In the genomic region with DNA sequence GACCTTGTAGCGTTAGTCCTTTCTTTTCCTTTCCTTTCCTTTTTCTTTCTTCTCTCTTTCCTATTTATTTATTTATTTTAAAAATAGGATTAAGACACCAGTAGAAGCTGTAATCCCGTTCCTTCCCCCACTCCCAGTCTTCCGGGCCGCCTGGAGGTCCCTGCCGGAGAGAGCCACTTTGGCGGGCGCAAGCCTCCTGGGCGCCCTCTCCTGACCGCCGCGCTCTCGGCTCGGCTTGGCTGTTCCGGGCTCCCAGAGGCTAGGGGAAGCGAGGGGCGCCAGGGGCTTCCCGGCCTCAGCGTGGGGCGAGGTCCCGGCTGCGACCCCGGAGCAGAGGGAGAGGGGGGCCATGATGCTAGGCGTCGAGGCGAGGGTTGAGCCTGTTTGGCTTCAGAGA, we compare ENCODE assay signal across 11 cellular contexts. TPM values are rescaled to one million over a fixed set of nuclear protein-coding genes. Genes with fewer than 3 reads are reported as not detected.
DNase-seq lines count a peak whose midpoint lies in the region; ATAC-seq, FAIRE-seq and TF ChIP-seq lines count a peak whose summit lies in the region.
"Had no signal": no experiment of that assay in that cellular context is flagged by ENCODE, and none has a peak within 500 bp of the region (broad histone marks: within the 10 kb centered on the region; RNA-seq: fewer than 3 reads in every experiment).

No MANE protein-coding gene starts in this region.

- WGBS in liver, result 53% methylated on average over 25 of the region's 25 CpGs
- 93% methylated on average over 25 of the region's 25 CpGs for WGBS in HepG2 (ENCODE audit: low lambda C conversion rate)

- ATAC-seq in HepG2, result no peak
- ATAC-seq in HG02885 (IDR thresholded peaks at IDR 0.05; ENCODE audit: poor library complexity, unreplicated experiment), result no peak

- H3K36me3 ChIP-seq in liver (ENCODE audit: control insufficient read depth in 4 of 4, insufficient read depth in 3 of 4, low read depth in 1 of 4, low read length in 3 of 4) (peaks cover 0 to 8% (median 0%) of the 10 kb centered on the region in 4 donors), HepG2 (replicated peaks in 1 of 2; ENCODE audit: control insufficient read depth in 1 of 2, insufficient read depth in 2 of 2, low read length in 2 of 2) (no peaks in the 10 kb centered on the region; a peak in 1 of 5 replicates), cardiac muscle cell (peaks cover 34% of the 10 kb centered on the region)

- H3K4me2 ChIP-seq in HepG2 (ENCODE audit: low read depth, low read length), result no peak overlapping the region

- POLR2A ChIA-PET in HepG2 (lab: Yijun Ruan, JAX), result no interaction called here

- H3K4me1 ChIP-seq in liver (ENCODE audit: control insufficient read depth in 4 of 4, insufficient read depth in 4 of 4, low read length in 3 of 4), result no peaks in the 10 kb centered on the region
- no peaks in the 10 kb centered on the region for H3K4me1 ChIP-seq in HepG2 (ENCODE audit: insufficient read depth, low read length)
- peaks cover 58% of the 10 kb centered on the region for H3K4me1 ChIP-seq in cardiac muscle cell (ENCODE audit: low read depth)

- H3K27me3 Mint-ChIP-seq in neural crest cell (ENCODE audit: low read depth), result peaks cover 62% of the 10 kb centered on the region

- H3K27ac Mint-ChIP-seq in neural crest cell (ENCODE audit: unreplicated experiment), result peak overlapping the region; percentile 77

- CTCF ChIA-PET in HepG2 (lab: Yijun Ruan, JAX; ENCODE audit: low intra/inter-chr PET ratio, low total read pairs), result no interaction called here

- FAIRE-seq in HepG2 (lab: Jason Lieb, UNC), result no peak

- H3K9me3 Mint-ChIP-seq in neural crest cell, result no peaks in the 10 kb centered on the region

- TF ChIP-seq RAD21 in liver (IDR thresholded peaks at IDR 0.05) (no peak), HepG2 (CRISPR knock-in tag; IDR thresholded peaks at IDR 0.05) (no peak)

- no peak overlapping the region for H2AFZ ChIP-seq in HepG2 (ENCODE audit: low read length)

- DNase-seq in HepG2 (ENCODE audit: low spot score) (no peak), cardiac muscle cell (ENCODE audit: low read depth in 1 of 2, low spot score in 1 of 2) (peak in 1 of 2 donors; percentile 74), neural crest cell (ENCODE audit: low read depth, low spot score) (no peak), A172 (ENCODE audit: low spot score) (no peak), cerebellum (ENCODE audit: low spot score) (no peak)
- no peak for DNase-seq in activated T-cell treated with anti-CD3 and anti-CD28 coated beads, Interleukin-2, amount 50 U/mL, for 48 hours
- DNase-seq: activated T-cell treated with anti-CD3 and anti-CD28 coated beads, Interleukin-2, amount 50 U/mL, for 1 hour; SHP77 treated with DMSO at 0.1 percent for 48 hours; stimulated activated CD4-positive, alpha-beta T cell treated with anti-CD3 and anti-CD28 coated beads, Interleukin-4, amount 100 ng/mL, for 1 hour had no signal

- no peaks in the 10 kb centered on the region for H3K9me3 ChIP-seq in liver (ENCODE audit: control insufficient read depth in 4 of 4, low read length in 3 of 4)
- no peaks in the 10 kb centered on the region for H3K9me3 ChIP-seq in HepG2 (ENCODE audit: low read length)
- no peaks in the 10 kb centered on the region for H3K9me3 ChIP-seq in cardiac muscle cell (ENCODE audit: low read depth)

- BruUV-seq in HepG2 (replicated peaks; lab: Mats Ljungman, UMichigan), result no TSS peak

- peak overlapping the region; percentile 62 to 71 for H3K27ac ChIP-seq in liver (ENCODE audit: low read depth in 1 of 2, low read length in 2 of 2)
- H3K27ac ChIP-seq in HepG2 (ENCODE audit: extremely low read length, insufficient read depth, low read length), result no peak overlapping the region
- peak overlapping the region; percentile 99 for H3K27ac ChIP-seq in cardiac muscle cell

- H4K20me1 ChIP-seq in HepG2 (ENCODE audit: insufficient read depth, low read length), result no peaks in the 10 kb centered on the region

- H3K4me1 Mint-ChIP-seq in neural crest cell, result peaks cover 60% of the 10 kb centered on the region

- H3K4me3 ChIP-seq in liver (ENCODE audit: low read depth in 1 of 3, low read length in 3 of 3) (peak overlapping the region in 1 of 3 donors; percentile 33), HepG2 (replicated peaks in 1 of 3; ENCODE audit: insufficient read depth in 1 of 3, low read depth in 2 of 3, low read length in 3 of 3) (no peak overlapping the region), cardiac muscle cell (peak overlapping the region; percentile 94)

- no peak overlapping the region for H3K9ac ChIP-seq in liver (ENCODE audit: low read depth in 1 of 2, low read length in 2 of 2)
- H3K9ac ChIP-seq in HepG2 (ENCODE audit: insufficient read depth, low read depth, low read length), result no peak overlapping the region

- no peak for TF ChIP-seq POLR2A in HepG2 (IDR thresholded peaks at IDR 0.05; ENCODE audit: insufficient read depth in 1 of 2, low read depth in 2 of 2, low read length in 2 of 2)

- no peaks in the 10 kb centered on the region for H3K79me2 ChIP-seq in HepG2 (ENCODE audit: insufficient read depth, low read length)

- in situ Hi-C loops in HepG2 (cut with HindIII; ENCODE audit: extremely low pct_ligation_motif_present, low pct_unique_long_range_greater_than_20kb), result loop anchor here (25.0 kb wide), 4 partner anchors 767 to 1592 kb away; no protein-coding TSS in a partner anchor

- intact Hi-C loops in HepG2 (cut with micrococcal nuclease; ENCODE audit: unreplicated experiment), result no loop called here

- peaks cover 16% of the 10 kb centered on the region for H3K36me3 Mint-ChIP-seq in neural crest cell (ENCODE audit: low read depth)

- no peak for TF ChIP-seq EP300 in HepG2 (IDR thresholded peaks at IDR 0.05; ENCODE audit: low read depth in 2 of 2, low read length in 2 of 2)
- no peak for TF ChIP-seq EP300 in HepG2 (CRISPR knock-in tag; IDR thresholded peaks at IDR 0.05; ENCODE audit: borderline replicate concordance)

- no peak for TF ChIP-seq CTCF in liver (IDR thresholded peaks at IDR 0.05; ENCODE audit: low read depth, low read length, missing input control)
- TF ChIP-seq CTCF in HepG2 (CRISPR knock-in tag; IDR thresholded peaks at IDR 0.05), result no peak
- TF ChIP-seq CTCF in cardiac muscle cell (IDR thresholded peaks at IDR 0.05; ENCODE audit: low read depth, low read length), result peak; percentile 13
- TF ChIP-seq CTCF in neural crest cell (conservative IDR thresholded peaks at IDR 0.05), result peak; percentile 25

- H3K27me3 ChIP-seq in liver (ENCODE audit: control insufficient read depth in 4 of 4, insufficient read depth in 4 of 4, low read length in 3 of 4), result no peaks in the 10 kb centered on the region
- no peaks in the 10 kb centered on the region for H3K27me3 ChIP-seq in HepG2 (ENCODE audit: control insufficient read depth in 1 of 2, insufficient read depth in 2 of 2, low read length in 2 of 2)
- no peaks in the 10 kb centered on the region for H3K27me3 ChIP-seq in cardiac muscle cell

- H3K4me3 Mint-ChIP-seq in neural crest cell, result peak overlapping the region; percentile 80

TF ChIP-seq in liver, 16 proteins besides CTCF, POLR2A, EP300 and RAD21 (continues in another document):
- no peak for TF ChIP-seq RXRA (IDR thresholded peaks at IDR 0.05)
- TF ChIP-seq EGR1 (IDR thresholded peaks at IDR 0.05; ENCODE audit: low read depth in 2 of 2), result no peak

TF ChIP-seq in HepG2, 621 proteins besides CTCF, POLR2A, EP300 and RAD21 (continues in another document):
- TF ChIP-seq, protein P1, sequence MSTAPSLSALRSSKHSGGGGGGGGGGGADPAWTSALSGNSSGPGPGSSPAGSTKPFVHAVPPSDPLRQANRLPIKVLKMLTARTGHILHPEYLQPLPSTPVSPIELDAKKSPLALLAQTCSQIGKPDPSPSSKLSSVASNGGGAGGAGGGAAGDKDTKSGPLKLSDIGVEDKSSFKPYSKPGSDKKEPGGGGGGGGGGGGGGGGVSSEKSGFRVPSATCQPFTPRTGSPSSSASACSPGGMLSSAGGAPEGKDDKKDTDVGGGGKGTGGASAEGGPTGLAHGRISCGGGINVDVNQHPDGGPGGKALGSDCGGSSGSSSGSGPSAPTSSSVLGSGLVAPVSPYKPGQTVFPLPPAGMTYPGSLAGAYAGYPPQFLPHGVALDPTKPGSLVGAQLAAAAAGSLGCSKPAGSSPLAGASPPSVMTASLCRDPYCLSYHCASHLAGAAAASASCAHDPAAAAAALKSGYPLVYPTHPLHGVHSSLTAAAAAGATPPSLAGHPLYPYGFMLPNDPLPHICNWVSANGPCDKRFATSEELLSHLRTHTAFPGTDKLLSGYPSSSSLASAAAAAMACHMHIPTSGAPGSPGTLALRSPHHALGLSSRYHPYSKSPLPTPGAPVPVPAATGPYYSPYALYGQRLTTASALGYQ (CRISPR knock-in tag; IDR thresholded peaks at IDR 0.05), result no peak
- TF ChIP-seq CC2D1A (CRISPR knock-in tag; IDR thresholded peaks at IDR 0.05) (no peak), NR2F1 (CRISPR knock-in tag; IDR thresholded peaks at IDR 0.05) (no peak)

RNA-seq across cellular contexts. Expression of a gene that starts 10.9 kb away (rescaled TPM):
- 1 to 10 TPM; 6.3 to 8.6 TPM for total RNA-seq in liver
- 1 to 10 TPM; 1.6 to 4.7 TPM for polyA plus RNA-seq in liver
- total RNA-seq in HepG2 (2016; rRNA removed; fragmentation: Illumina TruSeq; extraction: Trizol), result 4.5 and 6.0 TPM in 2 replicates
- 0.88 and 1.3 TPM in 2 replicates for total RNA-seq in HepG2 (2016; cell fraction: cytosol; rRNA removed; fragmentation: Illumina TruSeq; extraction: Trizol; ENCODE audit: low read depth)
- 4.4 and 6.6 TPM in 2 replicates for total RNA-seq in HepG2 (2016; cell fraction: insoluble cytoplasmic fraction; rRNA removed; fragmentation: Illumina TruSeq; extraction: Trizol)
- 2.1 and 4.3 TPM in 2 replicates for total RNA-seq in HepG2 (2016; cell fraction: membrane; rRNA removed; fragmentation: Illumina TruSeq; extraction: Trizol)
- total RNA-seq in HepG2 (2016; cell fraction: nucleus; rRNA removed; fragmentation: Illumina TruSeq; extraction: Trizol), result 11.1 and 12.8 TPM in 2 replicates
- 2.6 and 3.8 TPM in 2 replicates for polyA plus RNA-seq in HepG2 (2011; rRNA removed)
- 1.2 and 2.1 TPM in 2 replicates for polyA plus RNA-seq in HepG2 (2011; cell fraction: cytosol; rRNA removed)
- polyA plus RNA-seq in HepG2 (2011; cell fraction: nucleus; rRNA removed), result 3.6 and 3.7 TPM in 2 replicates
- polyA plus RNA-seq in HepG2 (2012), result 1.7 and 2.9 TPM in 2 replicates
- 0.16 and 0.49 TPM in 2 replicates for polyA plus RNA-seq in HepG2 (2016; cell fraction: cytosol; fragmentation: Illumina TruSeq; extraction: Trizol; ENCODE audit: low read depth)
- 4.1 and 4.2 TPM in 2 replicates for polyA plus RNA-seq in HepG2 (2016; cell fraction: insoluble cytoplasmic fraction; fragmentation: Illumina TruSeq; extraction: Trizol; ENCODE audit: low read depth)
- 1.0 and 1.1 TPM in 2 replicates for polyA plus RNA-seq in HepG2 (2016; cell fraction: membrane; fragmentation: Illumina TruSeq; extraction: Trizol; ENCODE audit: low read depth)
- polyA plus RNA-seq in HepG2 (2016; cell fraction: nucleus; fragmentation: Illumina TruSeq; extraction: Trizol; ENCODE audit: insufficient read depth, low read depth), result 4.8 and 9.7 TPM in 2 replicates
- polyA minus RNA-seq in HepG2 (2011; rRNA and poly(A)+ RNA removed; ENCODE audit: low replicate concordance), result 6.9 and 19.7 TPM in 2 replicates
- polyA minus RNA-seq in HepG2 (2011; cell fraction: cytosol; rRNA and poly(A)+ RNA removed), result 4.3 and 5.7 TPM in 2 replicates
- 19.1 and 25.4 TPM in 2 replicates for polyA minus RNA-seq in HepG2 (2011; cell fraction: nucleus; rRNA and poly(A)+ RNA removed)
- total RNA-seq in cardiac muscle cell, result 92.6 and 115 TPM in 2 replicates
- polyA plus RNA-seq in cardiac muscle cell, result 121 and 149 TPM in 2 replicates
- total RNA-seq in neural crest cell, result 101 and 107 TPM in 2 replicates
- total RNA-seq in A172 (2014; rRNA removed; shearing (Covaris generic)), result 29.0 and 30.1 TPM in 2 replicates
- 180 TPM for total RNA-seq in cerebellum

Comparison
In these comparisons a context has a peak if more than half of its experiments do, and no peak if none do; other contexts are left out.
1. CTCF ChIP-seq: peak in cardiac muscle cell (single experiment) and neural crest cell (single experiment); none in liver (single experiment) and HepG2 (single experiment).